In genomic region chr1:150798509-150798908, GRCh38 we compare ENCODE assay signal across 20 cellular contexts. TPM values are rescaled to one million over a fixed set of nuclear protein-coding genes. Genes with fewer than 3 reads are reported as not detected.
DNase-seq lines count a peak whose midpoint lies in the region; ATAC-seq and TF ChIP-seq lines count a peak whose summit lies in the region.
"Had no signal": no experiment of that assay in that cellular context is flagged by ENCODE, and none has a peak within 500 bp of the region (broad histone marks: within the 10 kb centered on the region; RNA-seq: fewer than 3 reads in every experiment).

No MANE protein-coding gene starts in this region.

- H2AFZ ChIP-seq in Karpas-422 (ENCODE audit: low read length) (no peak overlapping the region), neural cell (ENCODE audit: low read depth, low read length) (no peak overlapping the region)

- no peak for TF ChIP-seq RAD21 in neural cell (conservative IDR thresholded peaks at IDR 0.05)

- H3K27ac Mint-ChIP-seq in WTC11, result peak overlapping the region; percentile 39; the same call in 1 of the 2 replicates
- H3K27ac Mint-ChIP-seq: activated naive CD4-positive, alpha-beta T cell treated with anti-CD3 and anti-CD28 coated beads, Interleukin-2, amount 50 U/mL, for 72 hours; stimulated activated effector memory CD8-positive, alpha-beta T cell treated with anti-CD3 and anti-CD28 coated beads, Interleukin-12 subunit alpha, Interleukin-12 subunit beta, amount 100 ng/mL, for 72 hours; T-cell had no signal

- H3K36me3 ChIP-seq in Karpas-422 (ENCODE audit: insufficient read depth, low read length) (peaks cover 3% of the 10 kb centered on the region; the same call in 1 of the 2 replicates), neural cell (ENCODE audit: insufficient read depth, low read length) (peaks cover 8% of the 10 kb centered on the region)

- H3K9me3 ChIP-seq in Karpas-422 (ENCODE audit: low read length) (no peaks in the 10 kb centered on the region), neural cell (ENCODE audit: low read length) (no peaks in the 10 kb centered on the region)
- H3K9me3 ChIP-seq: BLaER1, upper lobe of left lung had no signal

- H3K27me3 Mint-ChIP-seq in WTC11 (ENCODE audit: low read depth), result no peaks in the 10 kb centered on the region
- H3K27me3 Mint-ChIP-seq: T-cell had no signal

- H4K20me1 ChIP-seq in Karpas-422 (ENCODE audit: insufficient read depth, low read depth, low read length) (no peaks in the 10 kb centered on the region), neural cell (ENCODE audit: insufficient read depth) (no peaks in the 10 kb centered on the region)
- H4K20me1 ChIP-seq: BLaER1 had no signal

- no peaks in the 10 kb centered on the region for H3K79me2 ChIP-seq in Karpas-422 (ENCODE audit: low read length)
- H3K79me2 ChIP-seq in neural cell (replicated peaks; ENCODE audit: insufficient read depth, low read length), result no peaks in the 10 kb centered on the region

- H3K4me2 ChIP-seq in Karpas-422 (ENCODE audit: low read depth, low read length, poor library complexity, severe bottlenecking), result no peak overlapping the region
- H3K4me2 ChIP-seq in neural cell (ENCODE audit: low read length), result no peak overlapping the region
- H3K4me2 ChIP-seq: BLaER1 had no signal

- CTCF ChIA-PET in WTC11 (lab: Charles Lee), result interaction anchor here (1.2 to 2.0 kb wide), 2 partner anchors 9 to 15 kb away, joined by 3 to 11 read pairs; partner anchors contain the start of gene CTSK

- TF ChIP-seq EP300 in neural cell (conservative IDR thresholded peaks at IDR 0.05; ENCODE audit: poor library complexity, severe bottlenecking), result no peak

- no peaks in the 10 kb centered on the region for H3K9me3 Mint-ChIP-seq in WTC11
- H3K9me3 Mint-ChIP-seq: activated naive CD4-positive, alpha-beta T cell treated with anti-CD3 and anti-CD28 coated beads, Interleukin-2, amount 50 U/mL, for 72 hours; stimulated activated effector memory CD8-positive, alpha-beta T cell treated with anti-CD3 and anti-CD28 coated beads, Interleukin-12 subunit alpha, Interleukin-12 subunit beta, amount 100 ng/mL, for 72 hours; T-cell had no signal

- H3K4me1 ChIP-seq in Karpas-422 (ENCODE audit: low read length), result no peaks in the 10 kb centered on the region
- H3K4me1 ChIP-seq: BLaER1, upper lobe of left lung had no signal

- ATAC-seq in WTC11, result peak; percentile 62
- no peak for ATAC-seq in HG02852 (IDR thresholded peaks at IDR 0.05; ENCODE audit: unreplicated experiment)
- ATAC-seq: activated CD4-positive, CD25-positive, alpha-beta regulatory T cell treated with anti-CD3 and anti-CD28 coated beads, Interleukin-2, amount 50 U/mL, for 24 hours; activated naive CD4-positive, alpha-beta T cell treated with anti-CD3 and anti-CD28 coated beads, Interleukin-2, amount 50 U/mL, for 72 hours; GM12878; left cardiac atrium; right cardiac atrium; stimulated activated effector memory CD8-positive, alpha-beta T cell treated with anti-CD3 and anti-CD28 coated beads, Interleukin-12 subunit alpha, Interleukin-12 subunit beta, amount 100 ng/mL, for 72 hours; T-cell had no signal

- TF ChIP-seq CTCF in WTC11 (IDR thresholded peaks at IDR 0.05) (no peak), neural cell (IDR thresholded peaks at IDR 0.05; ENCODE audit: poor library complexity, severe bottlenecking) (no peak)

- H3K9me2 ChIP-seq in Karpas-422 (replicated peaks; ENCODE audit: insufficient read depth, low read length), result no peaks in the 10 kb centered on the region
- no peaks in the 10 kb centered on the region for H3K9me2 ChIP-seq in neural cell (ENCODE audit: insufficient read depth, low read length)

- H3K4me1 Mint-ChIP-seq in WTC11, result peaks cover 35% of the 10 kb centered on the region
- H3K4me1 Mint-ChIP-seq: stimulated activated effector memory CD8-positive, alpha-beta T cell treated with anti-CD3 and anti-CD28 coated beads, Interleukin-12 subunit alpha, Interleukin-12 subunit beta, amount 100 ng/mL, for 72 hours; T-cell had no signal

- H3K4me3 ChIP-seq in Karpas-422 (ENCODE audit: low read length) (no peak overlapping the region), neural cell (ENCODE audit: low read length) (no peak overlapping the region)
- H3K4me3 ChIP-seq: BLaER1, GM12878, upper lobe of left lung had no signal

- H3K9ac ChIP-seq in Karpas-422 (ENCODE audit: low read length) (no peak overlapping the region), neural cell (ENCODE audit: low read length) (no peak overlapping the region)
- H3K9ac ChIP-seq: BLaER1 had no signal

- H3K27ac ChIP-seq in Karpas-422 (ENCODE audit: low read length) (no peak overlapping the region), neural cell (ENCODE audit: low read length) (peak overlapping the region; percentile 14)
- H3K27ac ChIP-seq: BLaER1, upper lobe of left lung had no signal

- H3K36me3 Mint-ChIP-seq in WTC11, result no peaks in the 10 kb centered on the region
- H3K36me3 Mint-ChIP-seq: activated naive CD4-positive, alpha-beta T cell treated with anti-CD3 and anti-CD28 coated beads, Interleukin-2, amount 50 U/mL, for 72 hours had no signal

- POLR2A ChIA-PET in WTC11 (lab: Charles Lee), result no interaction called here

- H3K4me3 Mint-ChIP-seq in WTC11, result no peak overlapping the region
- H3K4me3 Mint-ChIP-seq: stimulated activated effector memory CD8-positive, alpha-beta T cell treated with anti-CD3 and anti-CD28 coated beads, Interleukin-12 subunit alpha, Interleukin-12 subunit beta, amount 100 ng/mL, for 72 hours; T-cell had no signal

- H3F3A ChIP-seq in neural cell (ENCODE audit: insufficient read depth, low read length, poor library complexity, severe bottlenecking), result no peaks in the 10 kb centered on the region

- peak; percentile 30 for DNase-seq in Karpas-422
- DNase-seq in NCI-H2171 treated with DMSO at 0.1 percent for 48 hours (lab: John Stamatoyannopoulos, UW), result peak; percentile 90
- no peak for DNase-seq in WTC11 (ENCODE audit: low spot score)
- no peak for DNase-seq in cerebellum (ENCODE audit: low spot score)
- no peak for DNase-seq in activated CD8-positive, alpha-beta memory T cell treated with anti-CD3 and anti-CD28 coated beads, Interleukin-2, amount 50 U/mL, for 4 hours
- DNase-seq in iPS-NIHi7 (ENCODE audit: extremely low spot score), result no peak
- DNase-seq: central memory CD4-positive, alpha-beta T cell; left cardiac atrium; NCI-H1048; right cardiac atrium; stimulated activated CD4-positive, alpha-beta T cell treated with anti-CD3 and anti-CD28 coated beads, Interleukin-4, amount 100 ng/mL, for 4 hours; T-cell; upper lobe of left lung had no signal

- H3K27me3 ChIP-seq in Karpas-422 (ENCODE audit: low read length) (no peaks in the 10 kb centered on the region), neural cell (ENCODE audit: insufficient read depth, low read depth, low read length) (no peaks in the 10 kb centered on the region)
- H3K27me3 ChIP-seq: BLaER1, upper lobe of left lung had no signal

TF ChIP-seq in WTC11, 78 proteins besides CTCF, POLR2A, EP300 and RAD21 (continues in another document):
- no peak for TF ChIP-seq NFYB (CRISPR knock-in tag; conservative IDR thresholded peaks at IDR 0.05; ENCODE audit: low read depth)

TF ChIP-seq in neural cell, 6 proteins besides CTCF, POLR2A, EP300 and RAD21:
- TF ChIP-seq SMC3 (conservative IDR thresholded peaks at IDR 0.05; ENCODE audit: poor library complexity) (no peak), TAF1 (IDR thresholded peaks at IDR 0.05; ENCODE audit: low read depth) (no peak), EZH2 (IDR thresholded peaks at IDR 0.05; ENCODE audit: borderline replicate concordance, insufficient read depth, low read length, poor library complexity, severe bottlenecking) (no peak), REST (IDR thresholded peaks at IDR 0.05; ENCODE audit: borderline replicate concordance) (no peak), MXI1 (conservative IDR thresholded peaks at IDR 0.05; ENCODE audit: poor library complexity, severe bottlenecking) (no peak), POLR2AphosphoS5 (IDR thresholded peaks at IDR 0.05) (no peak)

RNA-seq across cellular contexts. Expression of gene CTSK, which starts 9.6 kb away (rescaled TPM):
- 3.7 and 6.5 TPM in 2 replicates for total RNA-seq in Karpas-422 (2014; rRNA removed; shearing (Covaris generic); ENCODE audit: low replicate concordance)
- total RNA-seq in WTC11 (2021) (7.5 to 9.4 TPM (median 8.7 TPM) in 3 replicates), cerebellum (8.4 TPM)
- 8.0 and 9.3 TPM in 2 replicates for polyA plus RNA-seq in neural cell
- 1.9 and 3.1 TPM in 2 replicates for polyA minus RNA-seq in neural cell

RNA-seq across cellular contexts. Expression of gene CTSS, which starts 32.9 kb away (rescaled TPM):
- 136 and 160 TPM in 2 replicates for total RNA-seq in Karpas-422 (2014; rRNA removed; shearing (Covaris generic); ENCODE audit: low replicate concordance)
- total RNA-seq in WTC11 (2021) (0.66 to 1.1 TPM (median 0.71 TPM) in 3 replicates), cerebellum (7.3 TPM)
- 0.30 and 3.2 TPM in 2 replicates for polyA plus RNA-seq in neural cell
- polyA minus RNA-seq in neural cell, result 1.0 and 3.7 TPM in 2 replicates

Comparison
In these comparisons a context has a peak if more than half of its experiments do, and no peak if none do; other contexts are left out.
1. DNase-seq: peak in Karpas-422 (single experiment) and NCI-H2171 treated with DMSO at 0.1 percent for 48 hours (single experiment); none in WTC11 (single experiment), cerebellum (single experiment), activated CD8-positive, alpha-beta memory T cell treated with anti-CD3 and anti-CD28 coated beads, Interleukin-2, amount 50 U/mL, for 4 hours (single experiment) and iPS-NIHi7 (single experiment).
2. RNA of gene CTSS, which starts 32.9 kb away (total RNA-seq): 136 to 160 TPM in Karpas-422; 7.3 TPM in cerebellum (single experiment) and 0.66 to 1.1 TPM in WTC11; every median in the first group is over 10 times any median in the second.